ENCODE assay signal across 7 cellular contexts in the genomic region with DNA sequence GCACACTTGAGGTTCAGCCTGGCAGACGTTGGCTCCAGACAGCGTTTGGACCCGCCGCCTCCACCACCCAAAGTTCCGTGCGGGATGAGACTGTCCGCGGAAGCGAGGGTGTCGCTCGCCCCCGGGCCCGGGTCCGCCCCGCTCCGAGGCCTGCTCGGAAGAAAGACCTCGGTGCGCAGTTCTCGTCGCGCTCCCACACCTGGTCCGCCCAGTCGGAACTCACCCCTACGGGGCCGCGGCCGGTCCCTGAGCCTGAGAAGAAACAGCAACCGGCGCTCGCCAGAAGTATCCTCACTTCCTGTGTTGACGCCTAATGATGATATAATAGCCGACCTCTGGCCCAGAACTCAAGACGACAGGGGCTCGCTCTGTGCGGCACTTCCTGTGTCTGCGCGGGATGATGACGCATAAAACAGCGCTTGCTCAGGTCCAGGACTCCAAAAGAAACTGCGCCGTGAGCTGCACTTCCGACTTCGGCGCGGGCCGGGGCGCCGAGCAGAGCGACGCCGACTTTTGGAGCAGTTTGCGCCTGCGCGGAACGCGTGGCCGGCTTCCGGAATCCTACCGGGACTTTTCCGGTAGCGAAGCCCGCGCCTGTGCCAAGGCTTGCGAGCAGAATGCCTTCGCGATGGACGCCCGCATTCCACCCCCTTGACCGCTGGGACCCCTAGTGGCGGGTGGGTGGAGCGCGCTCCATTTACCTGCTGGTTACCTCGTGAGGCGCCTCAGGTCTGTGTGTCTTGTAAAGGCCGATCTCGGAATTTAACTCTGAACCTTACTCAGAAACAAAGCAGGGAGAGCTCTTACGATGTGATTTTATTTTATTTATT. TPM values are rescaled to one million over a fixed set of nuclear protein-coding genes. Genes with fewer than 3 reads are reported as not detected.
A peak's percentile ranks its signal among the peaks of the same experiment; 100 is the strongest.
DNase-seq lines count a peak whose midpoint lies in the region; ATAC-seq, FAIRE-seq and TF ChIP-seq lines count a peak whose summit lies in the region.
"Not testable (repeated sequence)": the region's sequence is repeated elsewhere in the genome, so short reads cannot be mapped to it uniquely, and the experiment has no call there.

A gene (minus strand): TSS at position 323 of the 830 bp plus-strand sequence. CDS start 1,539 bp downstream, outside the sequence.

- TF ChIP-seq CTCF in astrocyte (IDR thresholded peaks at IDR 0.05; ENCODE audit: insufficient read depth, low read depth, low read length), result peak; percentile 20
- peak; percentile 29 for TF ChIP-seq CTCF in hepatocyte (IDR thresholded peaks at IDR 0.05; ENCODE audit: poor library complexity)

- H3K27me3 ChIP-seq in astrocyte (ENCODE audit: insufficient read depth, low read length); hepatocyte: not testable (repeated sequence)

- peak; percentile 90 for ATAC-seq in GM18499 (IDR thresholded peaks at IDR 0.05; ENCODE audit: insufficient read depth, unreplicated experiment)
- peak; percentile 98 for ATAC-seq in HG02970 (IDR thresholded peaks at IDR 0.05; ENCODE audit: low FRiP score, unreplicated experiment)

- 2% methylated on average over 45 of the region's 78 CpGs for WGBS in hepatocyte (ENCODE audit: low lambda C conversion rate, missing lambda C conversion rate)

- not testable (repeated sequence) for H4K20me1 ChIP-seq in astrocyte (ENCODE audit: insufficient read depth, low read length); hepatocyte (ENCODE audit: insufficient read depth, poor library complexity, severe bottlenecking)

- peak within 1 kb of the TSS; percentile 94 for H3K27ac Mint-ChIP-seq in astrocyte (ENCODE audit: unreplicated experiment)

- H3K9ac ChIP-seq in astrocyte (ENCODE audit: low read length), result peak within 1 kb of the TSS; percentile 89

- not testable (repeated sequence) for H3K9me3 ChIP-seq in astrocyte (ENCODE audit: insufficient read depth, low read depth, low read length); hepatocyte (ENCODE audit: low read depth)

- not testable (repeated sequence) for H3K27me3 Mint-ChIP-seq in astrocyte (ENCODE audit: low read depth, unreplicated experiment)

- H3K36me3 Mint-ChIP-seq in astrocyte (ENCODE audit: low read depth, unreplicated experiment), result not testable (repeated sequence)

- H3K4me3 ChIP-seq in astrocyte (ENCODE audit: insufficient read depth, low read depth, low read length), result peak within 1 kb of the TSS; percentile 67
- H3K4me3 ChIP-seq in hepatocyte, result not testable (repeated sequence)

- H3K4me2 ChIP-seq in astrocyte (ENCODE audit: low read length), result peak within 1 kb of the TSS; percentile 69
- H3K4me2 ChIP-seq in hepatocyte, result peak within 1 kb of the TSS; percentile 66

- DNase-seq in NCI-H2029 (lab: John Stamatoyannopoulos, UW) (peak; percentile 88), T-helper 22 cell (ENCODE audit: low read depth) (peak; percentile 100), astrocyte (ENCODE audit: low read depth) (peak; percentile 99), hepatocyte (ENCODE audit: low spot score) (peak; percentile 98), retina (peak; percentile 97)

- not testable (repeated sequence) for H3K9me2 ChIP-seq in hepatocyte (replicated peaks; ENCODE audit: insufficient read depth)

- H3K36me3 ChIP-seq in astrocyte (ENCODE audit: insufficient read depth, low read length); hepatocyte (replicated peaks; ENCODE audit: insufficient read depth, low read depth): not testable (repeated sequence)

- FAIRE-seq in astrocyte (lab: Jason Lieb, UNC), result not testable (repeated sequence)

- H3K79me2 ChIP-seq in astrocyte (ENCODE audit: insufficient read depth, low read length) (peaks cover 16% of the 10 kb centered on the region), hepatocyte (peaks cover 12% of the 10 kb centered on the region)

- H3K4me1 ChIP-seq in astrocyte (ENCODE audit: insufficient read depth, low read length); hepatocyte (ENCODE audit: insufficient read depth): not testable (repeated sequence)

- not testable (repeated sequence) for H3K4me1 Mint-ChIP-seq in astrocyte (ENCODE audit: low read depth, unreplicated experiment)

- H2AFZ ChIP-seq in astrocyte (ENCODE audit: low read depth, low read length), result peak within 1 kb of the TSS; percentile 41
- not testable (repeated sequence) for H2AFZ ChIP-seq in hepatocyte

- H3K4me3 Mint-ChIP-seq in astrocyte (ENCODE audit: unreplicated experiment), result peak within 1 kb of the TSS; percentile 92

- H3K27ac ChIP-seq in astrocyte (ENCODE audit: low read depth, low read length) (peak within 1 kb of the TSS; percentile 65), hepatocyte (peak within 1 kb of the TSS; percentile 85)

- not testable (repeated sequence) for H3K9me3 Mint-ChIP-seq in astrocyte (ENCODE audit: unreplicated experiment)

RNA-seq across cellular contexts. Expression of the gene that starts here (rescaled TPM):
- 30.3 and 35.3 TPM in 2 replicates for total RNA-seq in astrocyte
- total RNA-seq in hepatocyte, result 9.2 and 19.5 TPM in 2 replicates
- 30.9 and 41.6 TPM in 2 replicates for polyA plus RNA-seq in hepatocyte
